Comparison of ENCODE assay signal across 1 cellular context in the genomic region with DNA sequence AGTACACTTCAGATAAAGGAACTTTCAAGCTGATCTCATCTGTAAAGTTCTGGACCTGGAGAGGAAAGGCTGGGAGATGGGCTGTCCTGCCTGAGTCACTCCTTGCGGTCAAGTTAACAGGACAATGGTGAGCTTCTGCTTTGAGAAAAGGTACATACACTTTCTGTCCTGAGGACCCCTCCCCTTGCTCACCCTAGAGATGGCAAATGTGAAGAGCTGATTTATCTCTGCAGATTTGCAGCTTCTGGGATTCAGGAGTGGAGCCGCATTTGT.
TF ChIP-seq lines count a peak whose summit lies in the region.

No MANE protein-coding gene starts in this region.

TF ChIP-seq in IMR-90, 13 proteins besides CTCF, POLR2A, EP300 and RAD21 (continued from another document):
- TF ChIP-seq, protein P1, sequence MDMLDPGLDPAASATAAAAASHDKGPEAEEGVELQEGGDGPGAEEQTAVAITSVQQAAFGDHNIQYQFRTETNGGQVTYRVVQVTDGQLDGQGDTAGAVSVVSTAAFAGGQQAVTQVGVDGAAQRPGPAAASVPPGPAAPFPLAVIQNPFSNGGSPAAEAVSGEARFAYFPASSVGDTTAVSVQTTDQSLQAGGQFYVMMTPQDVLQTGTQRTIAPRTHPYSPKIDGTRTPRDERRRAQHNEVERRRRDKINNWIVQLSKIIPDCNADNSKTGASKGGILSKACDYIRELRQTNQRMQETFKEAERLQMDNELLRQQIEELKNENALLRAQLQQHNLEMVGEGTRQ (IDR thresholded peaks at IDR 0.05; ENCODE audit: low read depth, low read length) = no peak
- TF ChIP-seq MAZ (IDR thresholded peaks at IDR 0.05; ENCODE audit: borderline replicate concordance, low read depth, low read length) (no peak), MXI1 (IDR thresholded peaks at IDR 0.05; ENCODE audit: borderline replicate concordance, low read depth, low read length) (no peak), RFX5 (IDR thresholded peaks at IDR 0.05; ENCODE audit: low read depth, low read length) (no peak), FOS (IDR thresholded peaks at IDR 0.05; ENCODE audit: low read depth, low read length) (no peak), CEBPB (IDR thresholded peaks at IDR 0.05; ENCODE audit: low read depth, low read length) (no peak), SMC3 (IDR thresholded peaks at IDR 0.05; ENCODE audit: low read depth, low read length) (no peak)
- TF ChIP-seq, protein P2, sequence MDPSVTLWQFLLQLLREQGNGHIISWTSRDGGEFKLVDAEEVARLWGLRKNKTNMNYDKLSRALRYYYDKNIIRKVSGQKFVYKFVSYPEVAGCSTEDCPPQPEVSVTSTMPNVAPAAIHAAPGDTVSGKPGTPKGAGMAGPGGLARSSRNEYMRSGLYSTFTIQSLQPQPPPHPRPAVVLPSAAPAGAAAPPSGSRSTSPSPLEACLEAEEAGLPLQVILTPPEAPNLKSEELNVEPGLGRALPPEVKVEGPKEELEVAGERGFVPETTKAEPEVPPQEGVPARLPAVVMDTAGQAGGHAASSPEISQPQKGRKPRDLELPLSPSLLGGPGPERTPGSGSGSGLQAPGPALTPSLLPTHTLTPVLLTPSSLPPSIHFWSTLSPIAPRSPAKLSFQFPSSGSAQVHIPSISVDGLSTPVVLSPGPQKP (IDR thresholded peaks at IDR 0.05; ENCODE audit: borderline replicate concordance, low read depth, low read length) = no peak
